ENCODE assay signal across 8 cellular contexts in genomic region chr14:45135659-45136314, GRCh38. TPM values are rescaled to one million over a fixed set of nuclear protein-coding genes. Genes with fewer than 3 reads are reported as not detected.
DNase-seq lines count a peak whose midpoint lies in the region; ATAC-seq and TF ChIP-seq lines count a peak whose summit lies in the region.

Gene FANCM (plus strand): TSS chr14:45135930. CDS start chr14:45136032, 102 bp downstream.

- peaks cover 43% of the 10 kb centered on the region for H3K4me1 Mint-ChIP-seq in activated T-cell treated with anti-CD3 and anti-CD28 coated beads, Interleukin-2, amount 50 U/mL, for 24 hours (ENCODE audit: low read depth)

- H3K9me3 Mint-ChIP-seq in activated T-cell treated with anti-CD3 and anti-CD28 coated beads, Interleukin-2, amount 50 U/mL, for 24 hours = no peaks in the 10 kb centered on the region

- peak within 1 kb of the TSS; percentile 100 for H3K4me3 Mint-ChIP-seq in activated T-cell treated with anti-CD3 and anti-CD28 coated beads, Interleukin-2, amount 50 U/mL, for 24 hours

- H3K27me3 Mint-ChIP-seq in activated T-cell treated with anti-CD3 and anti-CD28 coated beads, Interleukin-2, amount 50 U/mL, for 24 hours = no peaks in the 10 kb centered on the region

- H3K4me3 ChIP-seq in mucosa of stomach (ENCODE audit: low read length) = peak within 1 kb of the TSS; percentile 78

- ATAC-seq in GM21576 (IDR thresholded peaks at IDR 0.05; ENCODE audit: unreplicated experiment) = peak; percentile 36

- H3K9ac ChIP-seq in mucosa of stomach (ENCODE audit: low read length) = peak within 1 kb of the TSS; percentile 96

- H3K9me3 ChIP-seq in mucosa of stomach (ENCODE audit: control insufficient read depth, low read length) = no peaks in the 10 kb centered on the region

- H3K27me3 ChIP-seq in mucosa of stomach (ENCODE audit: control insufficient read depth, insufficient read depth, low read length) = no peaks in the 10 kb centered on the region

- H3K36me3 ChIP-seq in mucosa of stomach (ENCODE audit: control insufficient read depth, insufficient read depth, low read length) = no peaks in the 10 kb centered on the region

- in situ Hi-C loops in KBM-7 (cut with MboI; ENCODE audit: low pct_unique_long_range_greater_than_20kb, low sequenced_read_pairs) = no loop called here

- H3K27ac Mint-ChIP-seq in activated T-cell treated with anti-CD3 and anti-CD28 coated beads, Interleukin-2, amount 50 U/mL, for 24 hours = peak within 1 kb of the TSS; percentile 97

- TF ChIP-seq POLR2A in erythroblast (IDR thresholded peaks at IDR 0.05; ENCODE audit: low read length) = peak; percentile 67

- H3K36me3 Mint-ChIP-seq in activated T-cell treated with anti-CD3 and anti-CD28 coated beads, Interleukin-2, amount 50 U/mL, for 24 hours (ENCODE audit: low read depth) = peaks cover 45% of the 10 kb centered on the region

- no peaks in the 10 kb centered on the region for H3K4me1 ChIP-seq in mucosa of stomach (ENCODE audit: control insufficient read depth, insufficient read depth, low read length)

- peak; percentile 95 for DNase-seq in DMS 273 treated with DMSO at 0.1 percent for 48 hours (lab: John Stamatoyannopoulos, UW)
- DNase-seq in KBM-7 = peak; percentile 98
- peak; percentile 82 for DNase-seq in activated T-cell treated with anti-CD3 and anti-CD28 coated beads, Interleukin-2, amount 50 U/mL, for 24 hours
- DNase-seq in erythroblast (lab: John Stamatoyannopoulos, UW) = peak; percentile 97 to 98
- DNase-seq in stimulated activated CD8-positive, alpha-beta memory T cell treated with anti-CD3 and anti-CD28 coated beads, Interleukin-7, amount 100 ng/mL, for 1 hour (ENCODE audit: low read depth in 2 of 2) = peak; percentile 68

TF ChIP-seq in PFSK-1, 5 proteins besides CTCF, POLR2A, EP300 and RAD21:
- TF ChIP-seq TAF1 (IDR thresholded peaks at IDR 0.05; ENCODE audit: borderline replicate concordance, insufficient read depth, low read length) = 0 out of 2 replicates have a peak, but pooled peaks have one; percentile 34
- peak; percentile 16; the same call in 1 of the 2 replicates for TF ChIP-seq SIN3A (IDR thresholded peaks at IDR 0.05; ENCODE audit: borderline replicate concordance, insufficient read depth, low read length)
- peak; percentile 71 for TF ChIP-seq POLR2AphosphoS5 (IDR thresholded peaks at IDR 0.05; ENCODE audit: low read depth, low read length)
- no peak for TF ChIP-seq REST (IDR thresholded peaks at IDR 0.05; ENCODE audit: insufficient read depth in 1 of 2, low read depth in 2 of 2, low read length in 2 of 2)
- TF ChIP-seq FOXP2 (optimal IDR thresholded peaks at IDR 0.05; ENCODE audit: borderline replicate concordance, extremely low read depth, extremely low read length, insufficient read depth) = no peak

RNA-seq across cellular contexts. Expression of gene FANCM, which starts in this region (rescaled TPM):
- 1.9 TPM for polyA plus RNA-seq in PFSK-1 (2012; ENCODE audit: insufficient read length, low read depth)

Comparison
In these comparisons a context has a peak if more than half of its experiments do, and no peak if none do; other contexts are left out.
1. Peak in every context shown above with its lines: DNase-seq, ATAC-seq and H3K4me3 ChIP-seq.